ENCODE assay signal across 1 cellular context in the genomic region with DNA sequence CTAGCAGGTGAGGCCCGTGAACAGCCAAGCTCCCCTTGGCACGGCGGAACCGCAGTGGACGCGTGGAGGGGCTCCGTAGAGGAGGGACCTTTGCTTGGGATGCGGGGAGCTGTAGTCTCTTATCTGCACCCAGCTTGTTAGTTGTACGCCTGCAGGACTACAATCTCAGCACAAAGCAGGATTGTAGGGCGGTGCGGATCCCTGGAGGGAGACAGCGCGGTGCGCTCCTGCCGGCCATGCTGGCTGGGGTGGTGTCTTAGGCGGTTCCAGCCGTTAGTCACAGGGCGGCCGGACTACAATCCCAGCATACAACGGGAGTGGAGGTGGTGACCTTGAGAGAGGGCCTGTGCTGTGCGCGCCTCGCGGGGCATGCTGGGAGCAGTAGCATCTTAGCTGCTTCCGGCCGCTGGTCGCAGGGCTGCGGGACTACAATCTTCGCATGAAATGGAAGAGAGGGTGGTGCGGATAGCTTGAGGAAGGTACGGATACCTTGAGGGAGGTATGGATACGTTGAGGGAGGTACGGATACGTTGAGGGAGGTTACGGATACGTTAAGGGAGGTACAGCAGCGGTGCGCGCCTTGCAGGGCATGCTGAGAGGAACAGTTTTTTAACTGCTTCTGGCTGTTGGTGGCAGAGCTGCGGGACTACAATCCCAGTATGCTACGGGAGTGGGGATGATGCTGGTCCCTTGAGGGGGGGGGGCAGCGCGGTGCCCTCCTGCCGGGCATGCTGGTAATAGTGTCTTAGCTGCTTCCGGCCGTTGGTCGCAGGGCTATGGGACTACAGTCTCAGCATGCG.
TF ChIP-seq lines count a peak whose summit lies in the region.

No MANE protein-coding gene starts in this region.

TF ChIP-seq in GM12878, 131 proteins besides CTCF, POLR2A, EP300 and RAD21 (continued from another document and continues in another):
- TF ChIP-seq, protein P1, sequence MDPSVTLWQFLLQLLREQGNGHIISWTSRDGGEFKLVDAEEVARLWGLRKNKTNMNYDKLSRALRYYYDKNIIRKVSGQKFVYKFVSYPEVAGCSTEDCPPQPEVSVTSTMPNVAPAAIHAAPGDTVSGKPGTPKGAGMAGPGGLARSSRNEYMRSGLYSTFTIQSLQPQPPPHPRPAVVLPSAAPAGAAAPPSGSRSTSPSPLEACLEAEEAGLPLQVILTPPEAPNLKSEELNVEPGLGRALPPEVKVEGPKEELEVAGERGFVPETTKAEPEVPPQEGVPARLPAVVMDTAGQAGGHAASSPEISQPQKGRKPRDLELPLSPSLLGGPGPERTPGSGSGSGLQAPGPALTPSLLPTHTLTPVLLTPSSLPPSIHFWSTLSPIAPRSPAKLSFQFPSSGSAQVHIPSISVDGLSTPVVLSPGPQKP (IDR thresholded peaks at IDR 0.05; ENCODE audit: low read depth, low read length): peak; percentile 74; the same call in 1 of the 2 replicates
- TF ChIP-seq IKZF2 (IDR thresholded peaks at IDR 0.05) (no peak; a peak in 1 of 4 replicates), CEBPZ (IDR thresholded peaks at IDR 0.05; ENCODE audit: low read depth, low read length) (no peak), TARDBP (IDR thresholded peaks at IDR 0.05; ENCODE audit: borderline replicate concordance) (no peak), RCOR1 (conservative IDR thresholded peaks at IDR 0.05; ENCODE audit: low read depth, low read length) (0 out of 2 replicates have a peak, but pooled peaks have one; percentile 24), ESRRA (IDR thresholded peaks at IDR 0.05; ENCODE audit: low read length) (peak; percentile 94), MYC (IDR thresholded peaks at IDR 0.05; ENCODE audit: insufficient read depth, insufficient read length, insufficient replicate concordance, low read length, severe bottlenecking) (peak; percentile 53), CBX3 (IDR thresholded peaks at IDR 0.05; ENCODE audit: borderline replicate concordance, low read depth) (no peak), NKRF (conservative IDR thresholded peaks at IDR 0.05) (peak; percentile 27; the same call in 1 of the 2 replicates), NR2C2 (IDR thresholded peaks at IDR 0.05; ENCODE audit: borderline replicate concordance, control insufficient read depth, insufficient read length, low read depth) (peak; percentile 24), SREBF1 (IDR thresholded peaks at IDR 0.05; ENCODE audit: low read length) (peak; percentile 24; the same call in 1 of the 2 replicates), ATF2 (IDR thresholded peaks at IDR 0.05; ENCODE audit: low read length) (no peak), KLF5 (IDR thresholded peaks at IDR 0.05; ENCODE audit: partially characterized antibody) (no peak), NRF1 (conservative IDR thresholded peaks at IDR 0.05; ENCODE audit: low read depth, low read length) (no peak), WRNIP1 (IDR thresholded peaks at IDR 0.05; ENCODE audit: borderline replicate concordance, low read depth, low read length) (no peak), ATF3 (IDR thresholded peaks at IDR 0.05; ENCODE audit: borderline replicate concordance, extremely low read depth, low read depth, low read length) (no peak), NFYA (IDR thresholded peaks at IDR 0.05; ENCODE audit: borderline replicate concordance, low read depth, low read length) (no peak), SPI1 (IDR thresholded peaks at IDR 0.05; ENCODE audit: borderline replicate concordance, insufficient read depth, low read depth, low read length) (no peak), IRF5 (IDR thresholded peaks at IDR 0.05; ENCODE audit: borderline replicate concordance) (no peak), YBX1 (IDR thresholded peaks at IDR 0.05) (no peak), CBX5 (IDR thresholded peaks at IDR 0.05; ENCODE audit: low read depth) (no peak), ZNF24 (IDR thresholded peaks at IDR 0.05) (no peak), HDAC6 (IDR thresholded peaks at IDR 0.05; ENCODE audit: unreplicated experiment) (no peak), HSF1 (IDR thresholded peaks at IDR 0.05; ENCODE audit: low read depth, low read length) (no peak), POLR2AphosphoS2 (IDR thresholded peaks at IDR 0.05; ENCODE audit: low read depth, low read length) (no peak), E4F1 (IDR thresholded peaks at IDR 0.05; ENCODE audit: borderline replicate concordance, partially characterized antibody) (peak; percentile 17), SRF (IDR thresholded peaks at IDR 0.05; ENCODE audit: low read depth in 2 of 2, low read length in 2 of 2) (no peak), KAT2A (conservative IDR thresholded peaks at IDR 0.05; ENCODE audit: control insufficient read depth, low read depth, low read length) (no peak), IRF4 (IDR thresholded peaks at IDR 0.05; ENCODE audit: low read depth, low read length) (no peak), JUND (IDR thresholded peaks at IDR 0.05; ENCODE audit: low read depth, low read length) (no peak), NFXL1 (IDR thresholded peaks at IDR 0.05; ENCODE audit: borderline replicate concordance) (no peak), STAT1 (conservative IDR thresholded peaks at IDR 0.05) (peak; percentile 26; the same call in 1 of the 2 replicates)
- TF ChIP-seq, protein P2, sequence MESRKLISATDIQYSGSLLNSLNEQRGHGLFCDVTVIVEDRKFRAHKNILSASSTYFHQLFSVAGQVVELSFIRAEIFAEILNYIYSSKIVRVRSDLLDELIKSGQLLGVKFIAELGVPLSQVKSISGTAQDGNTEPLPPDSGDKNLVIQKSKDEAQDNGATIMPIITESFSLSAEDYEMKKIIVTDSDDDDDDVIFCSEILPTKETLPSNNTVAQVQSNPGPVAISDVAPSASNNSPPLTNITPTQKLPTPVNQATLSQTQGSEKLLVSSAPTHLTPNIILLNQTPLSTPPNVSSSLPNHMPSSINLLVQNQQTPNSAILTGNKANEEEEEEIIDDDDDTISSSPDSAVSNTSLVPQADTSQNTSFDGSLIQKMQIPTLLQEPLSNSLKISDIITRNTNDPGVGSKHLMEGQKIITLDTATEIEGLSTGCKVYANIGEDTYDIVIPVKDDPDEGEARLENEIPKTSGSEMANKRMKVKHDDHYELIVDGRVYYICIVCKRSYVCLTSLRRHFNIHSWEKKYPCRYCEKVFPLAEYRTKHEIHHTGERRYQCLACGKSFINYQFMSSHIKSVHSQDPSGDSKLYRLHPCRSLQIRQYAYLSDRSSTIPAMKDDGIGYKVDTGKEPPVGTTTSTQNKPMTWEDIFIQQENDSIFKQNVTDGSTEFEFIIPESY (IDR thresholded peaks at IDR 0.05): no peak
- TF ChIP-seq, protein P3, sequence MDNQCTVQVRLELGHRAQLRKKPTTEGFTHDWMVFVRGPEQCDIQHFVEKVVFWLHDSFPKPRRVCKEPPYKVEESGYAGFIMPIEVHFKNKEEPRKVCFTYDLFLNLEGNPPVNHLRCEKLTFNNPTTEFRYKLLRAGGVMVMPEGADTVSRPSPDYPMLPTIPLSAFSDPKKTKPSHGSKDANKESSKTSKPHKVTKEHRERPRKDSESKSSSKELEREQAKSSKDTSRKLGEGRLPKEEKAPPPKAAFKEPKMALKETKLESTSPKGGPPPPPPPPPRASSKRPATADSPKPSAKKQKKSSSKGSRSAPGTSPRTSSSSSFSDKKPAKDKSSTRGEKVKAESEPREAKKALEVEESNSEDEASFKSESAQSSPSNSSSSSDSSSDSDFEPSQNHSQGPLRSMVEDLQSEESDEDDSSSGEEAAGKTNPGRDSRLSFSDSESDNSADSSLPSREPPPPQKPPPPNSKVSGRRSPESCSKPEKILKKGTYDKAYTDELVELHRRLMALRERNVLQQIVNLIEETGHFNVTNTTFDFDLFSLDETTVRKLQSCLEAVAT (IDR thresholded peaks at IDR 0.05): no peak; the same call in 1 of the 2 replicates
